8 cellular contexts compared by ENCODE assay signal in genomic region chr17:62109378-62109902, GRCh38. TPM values are rescaled to one million over a fixed set of nuclear protein-coding genes. Genes with fewer than 3 reads are reported as not detected.
DNase-seq lines count a peak whose midpoint lies in the region; ATAC-seq and FAIRE-seq lines count a peak whose summit lies in the region.

No MANE protein-coding gene starts in this region.

- CTCF ChIA-PET in activated CD4-positive, alpha-beta memory T cell treated with anti-CD3 and anti-CD28 coated beads, Interleukin-2, amount 10 ng/mL, durations not matched to agents 7 days and 5 days (lab: Charles Lee) = interaction anchor here (0.5 to 2.2 kb wide), 37 partner anchors 10 to 474 kb away, joined by 3 to 26 read pairs (median 5); partner anchors contain the start of gene BRIP1

- H3K9me3 ChIP-seq in small intestine (ENCODE audit: control insufficient read depth, low read depth) = no peaks in the 10 kb centered on the region

- POLR2A ChIA-PET in activated CD4-positive, alpha-beta memory T cell treated with anti-CD3 and anti-CD28 coated beads, Interleukin-2, amount 10 ng/mL, durations not matched to agents 7 days and 5 days (lab: Charles Lee) = interaction anchor here (0.9 to 1.5 kb wide), 7 partner anchors 10 to 246 kb away, joined by 3 to 4 read pairs (median 3); partner anchors contain the start of genes BRIP1 and MED13

- no peaks in the 10 kb centered on the region for H3K27me3 ChIP-seq in small intestine (ENCODE audit: control insufficient read depth in 2 of 2, insufficient read depth in 2 of 2, low read length in 2 of 2)

- H3K4me3 Mint-ChIP-seq in activated CD4-positive, alpha-beta memory T cell treated with anti-CD3 and anti-CD28 coated beads, Interleukin-2, amount 10 ng/mL, durations not matched to agents 7 days and 5 days = no peak overlapping the region

- 5 to 14% (median 8%) methylated on average over 2 of the region's 2 CpGs for WGBS in small intestine, 3 donors

- peak; percentile 73 for DNase-seq in DMS114 treated with DMSO at 0.1 percent for 48 hours (lab: John Stamatoyannopoulos, UW; ENCODE audit: unreplicated experiment)
- DNase-seq in NCI-H748 (lab: John Stamatoyannopoulos, UW; ENCODE audit: unreplicated experiment) = peak; percentile 53
- DNase-seq in activated CD4-positive, alpha-beta memory T cell treated with anti-CD3 and anti-CD28 coated beads, Interleukin-2, amount 10 ng/mL, durations not matched to agents 7 days and 5 days = peak; percentile 76
- DNase-seq in fibroblast of peridontal ligament (ENCODE audit: extremely low read depth) = peak; percentile 69
- DNase-seq in small intestine = peak; percentile 94
- DNase-seq in effector CD8-positive, alpha-beta T cell (lab: John Stamatoyannopoulos, UW) = no peak

- peak; percentile 96 for ATAC-seq in GM19397 (IDR thresholded peaks at IDR 0.05; ENCODE audit: unreplicated experiment)
- ATAC-seq in HG03432 (IDR thresholded peaks at IDR 0.05; ENCODE audit: unreplicated experiment) = peak; percentile 97

- no peak overlapping the region for H3K4me3 ChIP-seq in small intestine (ENCODE audit: low read depth in 1 of 2, low read length in 2 of 2)

- no peak overlapping the region for H3K27ac ChIP-seq in small intestine (ENCODE audit: low read depth in 1 of 2, low read length in 1 of 2)

- peaks cover 3% of the 10 kb centered on the region for H3K27me3 Mint-ChIP-seq in activated CD4-positive, alpha-beta memory T cell treated with anti-CD3 and anti-CD28 coated beads, Interleukin-2, amount 10 ng/mL, durations not matched to agents 7 days and 5 days

- no peaks in the 10 kb centered on the region for H3K36me3 ChIP-seq in small intestine (ENCODE audit: control insufficient read depth in 2 of 2, insufficient read depth in 2 of 2, low read length in 2 of 2)

- no peaks in the 10 kb centered on the region for H3K9me3 Mint-ChIP-seq in activated CD4-positive, alpha-beta memory T cell treated with anti-CD3 and anti-CD28 coated beads, Interleukin-2, amount 10 ng/mL, durations not matched to agents 7 days and 5 days

- FAIRE-seq in small intestine (lab: Jason Lieb, UNC) = no peak

- no peaks in the 10 kb centered on the region for H3K36me3 Mint-ChIP-seq in activated CD4-positive, alpha-beta memory T cell treated with anti-CD3 and anti-CD28 coated beads, Interleukin-2, amount 10 ng/mL, durations not matched to agents 7 days and 5 days (ENCODE audit: low read depth)

- peaks cover 0 to 2% of the 10 kb centered on the region in 2 donors for H3K4me1 ChIP-seq in small intestine (ENCODE audit: control insufficient read depth in 2 of 2, insufficient read depth in 1 of 2, low read depth in 1 of 2, low read length in 1 of 2)

- no peak overlapping the region for H3K27ac Mint-ChIP-seq in activated CD4-positive, alpha-beta memory T cell treated with anti-CD3 and anti-CD28 coated beads, Interleukin-2, amount 10 ng/mL, durations not matched to agents 7 days and 5 days

- H3K4me1 Mint-ChIP-seq in activated CD4-positive, alpha-beta memory T cell treated with anti-CD3 and anti-CD28 coated beads, Interleukin-2, amount 10 ng/mL, durations not matched to agents 7 days and 5 days = peaks cover 3% of the 10 kb centered on the region

RNA-seq across cellular contexts. Expression of gene MED13, which starts 44.4 kb away (rescaled TPM):
- total RNA-seq in activated CD4-positive, alpha-beta memory T cell treated with anti-CD3 and anti-CD28 coated beads, Interleukin-2, amount 10 ng/mL, durations not matched to agents 7 days and 5 days = 10 to 100 TPM; 54.0 to 54.8 TPM
- polyA plus RNA-seq in small intestine = 1 to 10 TPM; 7.3 to 10.0 (median 8.9) TPM
